In the genomic region with DNA sequence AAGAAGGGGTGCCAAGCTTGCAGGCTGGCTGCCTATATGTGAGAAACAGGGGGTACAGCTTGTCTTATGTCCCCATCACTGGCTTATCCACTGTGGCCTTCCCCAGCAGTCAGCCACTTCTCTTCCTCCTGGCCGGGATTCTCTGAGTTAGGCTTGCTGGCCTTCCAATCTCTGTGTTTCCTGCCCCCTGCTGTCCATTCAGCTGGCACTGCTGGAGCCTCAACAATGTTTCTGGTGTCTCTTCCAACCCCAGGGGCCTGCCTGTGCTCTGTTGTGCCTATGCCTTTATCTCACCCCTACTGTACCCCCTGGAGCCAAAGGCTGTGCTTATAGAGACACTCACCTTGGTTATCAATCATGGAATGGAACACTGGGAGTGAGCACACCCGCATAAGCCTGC, we compare ENCODE assay signal across 9 cellular contexts. TPM values are rescaled to one million over a fixed set of nuclear protein-coding genes. Genes with fewer than 3 reads are reported as not detected.
A peak's percentile ranks its signal among the peaks of the same experiment; 100 is the strongest.
DNase-seq lines count a peak whose midpoint lies in the region; ATAC-seq and TF ChIP-seq lines count a peak whose summit lies in the region.
"Had no signal": no experiment of that assay in that cellular context is flagged by ENCODE, and none has a peak within 500 bp of the region (broad histone marks: within the 10 kb centered on the region; RNA-seq: fewer than 3 reads in every experiment).

No MANE protein-coding gene starts in this region.

- intact Hi-C loops in left cardiac atrium (cut with DNase I), result no loop called here

- DNase-seq in SW 1271 (lab: John Stamatoyannopoulos, UW) (peak; percentile 8 to 47), left cardiac atrium (no peak), substantia nigra (lab: John Stamatoyannopoulos, UW) (peak in 46 of 49 donors; percentile 15 to 82 (median 56)), KG1 (lab: John Stamatoyannopoulos, UW) (no peak)

- H3K79me2 ChIP-seq in ACC112 (ENCODE audit: control insufficient read depth, insufficient read depth, low read length, unreplicated experiment), result no peaks in the 10 kb centered on the region

- no peaks in the 10 kb centered on the region for H3K27me3 ChIP-seq in ACC112 (ENCODE audit: insufficient read depth, low read length)

- peak overlapping the region; percentile 24 for H2AFZ ChIP-seq in ACC112 (ENCODE audit: low read length, unreplicated experiment)

- H3K4me1 ChIP-seq in ACC112 (ENCODE audit: control insufficient read depth, insufficient read depth, low read length, unreplicated experiment), result peaks cover 26% of the 10 kb centered on the region
- H3K4me1 ChIP-seq: HAP-1 had no signal

- H3K27ac ChIP-seq in ACC112 (ENCODE audit: low read depth, low read length) (no peak overlapping the region), substantia nigra (ENCODE audit: low read depth, low read length, poor library complexity, severe bottlenecking) (peak overlapping the region; percentile 67)

- no peak overlapping the region for H3K4me3 ChIP-seq in ACC112 (ENCODE audit: low read depth, low read length)
- H3K4me3 ChIP-seq: HAP-1 had no signal

- no peaks in the 10 kb centered on the region for H3K36me3 ChIP-seq in ACC112 (ENCODE audit: insufficient read depth, low read length)
- H3K36me3 ChIP-seq: HAP-1 had no signal

- TF ChIP-seq CTCF in GM12874 (IDR thresholded peaks at IDR 0.05; ENCODE audit: insufficient read depth, low read depth, low read length), result 0 out of 2 replicates have a peak, but pooled peaks have one; percentile 10

- ATAC-seq in left cardiac atrium, result peak; percentile 61 to 68
- ATAC-seq in HG02870 (IDR thresholded peaks at IDR 0.05; ENCODE audit: unreplicated experiment), result no peak
- ATAC-seq in activated CD4-positive, CD25-positive, alpha-beta regulatory T cell treated with anti-CD3 and anti-CD28 coated beads, Interleukin-2, amount 50 U/mL, for 24 hours, result no peak

RNA-seq across cellular contexts. Expression of a gene that starts 36.5 kb away (rescaled TPM):
- 10 to 100 TPM; 63.2 to 83.9 TPM for total RNA-seq in left cardiac atrium

RNA-seq across cellular contexts. Expression of a gene that starts 36.6 kb away (rescaled TPM):
- total RNA-seq in left cardiac atrium, result 10 to 100 TPM; 30.2 to 31.7 TPM

Comparison
In these comparisons a context has a peak if more than half of its experiments do, and no peak if none do; other contexts are left out.
1. DNase-seq: peak in SW 1271 (2 of 2) and substantia nigra (46 of 49); none in left cardiac atrium (single experiment) and KG1 (single experiment).
2. ATAC-seq: peak in left cardiac atrium (2 of 2); none in HG02870 (single experiment) and activated CD4-positive, CD25-positive, alpha-beta regulatory T cell treated with anti-CD3 and anti-CD28 coated beads, Interleukin-2, amount 50 U/mL, for 24 hours (0 of 2).